1 cellular context compared by ENCODE assay signal in the genomic region with DNA sequence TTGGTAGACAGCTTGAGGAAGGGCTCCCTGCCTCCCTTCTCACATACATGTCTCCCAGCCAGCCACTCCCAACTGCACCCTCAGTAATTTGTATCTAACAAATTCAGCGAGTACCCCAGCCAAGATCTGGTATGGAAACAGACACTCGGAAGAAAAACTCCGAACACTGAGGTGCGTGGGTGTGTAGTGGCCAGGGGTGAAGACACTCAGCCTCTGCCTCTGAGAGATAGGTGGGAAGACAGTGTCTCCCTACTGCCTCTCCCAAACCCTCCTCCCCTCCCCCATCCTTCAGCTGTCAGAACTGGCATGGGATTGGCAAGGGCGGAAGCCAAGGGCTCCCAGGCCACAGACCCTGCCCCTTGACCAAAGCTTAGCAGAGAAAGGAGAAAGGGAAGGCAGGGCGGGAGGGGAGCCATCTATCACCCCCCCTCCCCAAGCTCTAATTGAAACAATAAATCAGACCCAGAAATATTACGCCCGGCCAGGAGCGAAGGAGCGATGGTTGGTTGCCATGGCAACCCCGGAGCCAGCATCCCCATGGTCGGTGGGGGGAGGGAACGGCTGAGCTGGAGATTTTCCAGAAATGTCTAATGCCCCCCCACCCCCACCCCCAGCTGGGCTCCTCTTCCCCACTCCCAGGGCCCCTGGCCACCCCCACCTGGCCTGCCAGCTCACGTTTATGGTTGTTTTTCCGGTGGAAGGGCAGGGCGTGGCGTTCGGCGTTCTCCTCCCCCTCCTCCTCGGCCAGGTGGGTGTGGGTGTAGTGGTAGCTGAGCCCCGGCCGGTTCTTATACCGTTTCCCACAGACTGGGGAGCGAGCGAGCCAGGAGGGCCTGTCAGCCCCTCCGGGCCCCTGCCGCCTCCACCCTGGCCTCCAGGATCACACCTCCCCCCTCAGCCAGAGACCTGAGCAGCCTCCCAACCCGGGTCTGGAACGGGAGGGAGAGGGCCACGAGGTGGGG.
TF ChIP-seq lines count a peak whose summit lies in the region.

No MANE protein-coding gene starts in this region.

TF ChIP-seq in IMR-90, 13 proteins besides CTCF, POLR2A, EP300 and RAD21 (continued from another document):
- TF ChIP-seq, protein P1, sequence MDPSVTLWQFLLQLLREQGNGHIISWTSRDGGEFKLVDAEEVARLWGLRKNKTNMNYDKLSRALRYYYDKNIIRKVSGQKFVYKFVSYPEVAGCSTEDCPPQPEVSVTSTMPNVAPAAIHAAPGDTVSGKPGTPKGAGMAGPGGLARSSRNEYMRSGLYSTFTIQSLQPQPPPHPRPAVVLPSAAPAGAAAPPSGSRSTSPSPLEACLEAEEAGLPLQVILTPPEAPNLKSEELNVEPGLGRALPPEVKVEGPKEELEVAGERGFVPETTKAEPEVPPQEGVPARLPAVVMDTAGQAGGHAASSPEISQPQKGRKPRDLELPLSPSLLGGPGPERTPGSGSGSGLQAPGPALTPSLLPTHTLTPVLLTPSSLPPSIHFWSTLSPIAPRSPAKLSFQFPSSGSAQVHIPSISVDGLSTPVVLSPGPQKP (IDR thresholded peaks at IDR 0.05; ENCODE audit: borderline replicate concordance, low read depth, low read length): no peak
- TF ChIP-seq MXI1 (IDR thresholded peaks at IDR 0.05; ENCODE audit: borderline replicate concordance, low read depth, low read length): no peak
- no peak for TF ChIP-seq MAZ (IDR thresholded peaks at IDR 0.05; ENCODE audit: borderline replicate concordance, low read depth, low read length)
- TF ChIP-seq CHD1 (IDR thresholded peaks at IDR 0.05; ENCODE audit: low read depth, low read length): no peak
- no peak for TF ChIP-seq FOS (IDR thresholded peaks at IDR 0.05; ENCODE audit: low read depth, low read length)
- no peak for TF ChIP-seq RCOR1 (IDR thresholded peaks at IDR 0.05; ENCODE audit: insufficient replicate concordance, low read length)
- TF ChIP-seq CEBPB (IDR thresholded peaks at IDR 0.05; ENCODE audit: low read depth, low read length): no peak
- TF ChIP-seq, protein P2, sequence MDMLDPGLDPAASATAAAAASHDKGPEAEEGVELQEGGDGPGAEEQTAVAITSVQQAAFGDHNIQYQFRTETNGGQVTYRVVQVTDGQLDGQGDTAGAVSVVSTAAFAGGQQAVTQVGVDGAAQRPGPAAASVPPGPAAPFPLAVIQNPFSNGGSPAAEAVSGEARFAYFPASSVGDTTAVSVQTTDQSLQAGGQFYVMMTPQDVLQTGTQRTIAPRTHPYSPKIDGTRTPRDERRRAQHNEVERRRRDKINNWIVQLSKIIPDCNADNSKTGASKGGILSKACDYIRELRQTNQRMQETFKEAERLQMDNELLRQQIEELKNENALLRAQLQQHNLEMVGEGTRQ (IDR thresholded peaks at IDR 0.05; ENCODE audit: low read depth, low read length): no peak
- TF ChIP-seq BHLHE40 (IDR thresholded peaks at IDR 0.05; ENCODE audit: low read depth, low read length): no peak
- TF ChIP-seq RFX5 (IDR thresholded peaks at IDR 0.05; ENCODE audit: low read depth, low read length): no peak
- TF ChIP-seq MAFK (IDR thresholded peaks at IDR 0.05; ENCODE audit: low read depth, low read length): no peak
- TF ChIP-seq NFE2L2 (IDR thresholded peaks at IDR 0.05; ENCODE audit: low read depth, low read length): no peak
